ENCODE assay signal across 11 cellular contexts in the genomic region with DNA sequence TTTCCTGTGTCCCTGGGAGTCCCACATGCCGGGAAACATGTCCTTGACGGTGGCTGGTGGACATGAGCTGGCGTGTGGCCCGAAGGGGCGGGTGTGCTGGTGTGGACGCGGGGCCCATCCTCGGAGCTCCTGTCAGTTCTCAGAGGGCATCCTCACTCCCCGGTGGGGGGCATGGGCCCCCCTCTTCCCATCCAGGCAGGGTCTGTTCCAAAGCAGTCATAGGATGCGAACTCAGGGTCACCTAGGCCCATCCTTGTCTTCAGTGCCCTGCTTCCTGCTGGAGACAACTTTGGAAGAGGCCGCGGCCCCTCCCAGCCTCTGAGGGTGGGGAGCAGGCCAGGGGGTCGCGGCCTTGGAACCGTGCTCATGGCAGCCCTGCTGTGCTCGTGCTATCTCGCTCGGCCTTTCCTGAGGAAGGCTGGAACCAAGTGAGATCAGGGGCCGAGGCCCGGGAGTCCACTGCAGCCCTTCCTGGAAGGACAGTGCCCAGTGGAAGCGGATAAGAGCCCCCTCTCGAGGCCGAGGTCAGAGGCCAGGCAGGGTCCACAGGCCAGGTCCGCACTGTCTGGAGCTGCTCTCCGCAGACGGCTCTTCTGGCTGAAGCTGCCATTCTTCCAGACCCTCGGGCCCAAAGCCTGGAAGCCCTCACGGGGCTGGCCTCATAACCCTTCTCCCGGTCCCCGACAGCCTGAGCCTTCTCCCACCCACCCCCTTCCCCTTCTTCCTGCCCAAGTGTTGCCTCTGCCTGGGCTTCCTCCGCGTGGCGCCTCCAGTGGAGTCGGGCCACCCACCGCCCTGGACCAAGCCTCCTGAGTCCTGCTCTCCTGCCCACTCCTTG. TPM values are rescaled to one million over a fixed set of nuclear protein-coding genes. Genes with fewer than 3 reads are reported as not detected.
A peak's percentile ranks its signal among the peaks of the same experiment; 100 is the strongest.
DNase-seq lines count a peak whose midpoint lies in the region; FAIRE-seq and TF ChIP-seq lines count a peak whose summit lies in the region.
"Had no signal": no experiment of that assay in that cellular context is flagged by ENCODE, and none has a peak within 500 bp of the region (broad histone marks: within the 10 kb centered on the region; RNA-seq: fewer than 3 reads in every experiment).

No MANE protein-coding gene starts in this region.

- H3K4me1 Mint-ChIP-seq in activated T-helper 2 cell treated with anti-CD3 and anti-CD28 coated beads, Interferon-gamma antibody, Interleukin-2, Interleukin-4, amounts not matched to agents 10 μg/mL and 5 μg/mL and 100 μg/mL, durations not matched to agents 14 hours and 24 hours and 36 hours (ENCODE audit: low read depth): peaks cover 63% of the 10 kb centered on the region
- peaks cover 17% of the 10 kb centered on the region for H3K4me1 Mint-ChIP-seq in endodermal cell

- WGBS in spleen, 5 donors: 30 to 44% (median 39%) methylated on average over 26 to 35 of the region's 35 CpGs
- 93 to 94% methylated on average over 19 to 35 of the region's 35 CpGs for WGBS in endodermal cell (ENCODE audit: insufficient coverage in 1 of 2, insufficient read length in 1 of 2), 2 experiments

- H3K9ac ChIP-seq in HUES6 (ENCODE audit: low read length) (peak overlapping the region; percentile 14), kidney (ENCODE audit: low read length in 2 of 2) (no peak overlapping the region), endodermal cell (ENCODE audit: extremely low read depth, low read length, poor library complexity, severe bottlenecking) (no peak overlapping the region)

- H3K4me3 ChIP-seq in HUES6 (ENCODE audit: low read depth, low read length): no peak overlapping the region
- H3K4me3 ChIP-seq in kidney (ENCODE audit: low read length in 2 of 2): no peak overlapping the region
- H3K4me3 ChIP-seq in spleen: peak overlapping the region in 3 of 8 donors; percentile 6 to 81 (median 15)
- H3K4me3 ChIP-seq in endodermal cell (ENCODE audit: low read length): no peak overlapping the region
- H3K4me3 ChIP-seq: hepatocyte had no signal

- H3K4me1 ChIP-seq in HUES6 (ENCODE audit: control insufficient read depth, insufficient read depth, low read length) (peaks cover 44% of the 10 kb centered on the region), kidney (ENCODE audit: control insufficient read depth in 1 of 2, insufficient read depth in 1 of 2, low read depth in 1 of 2, low read length in 2 of 2) (peaks cover 40 to 71% of the 10 kb centered on the region in 2 donors), spleen (peaks cover 97 to 100% (median 100%) of the 10 kb centered on the region in 6 donors), endodermal cell (ENCODE audit: control insufficient read depth, insufficient read depth, low read length) (peaks cover 3% of the 10 kb centered on the region)

- H3K9me3 ChIP-seq in HUES6 (ENCODE audit: control insufficient read depth, insufficient read depth, low read depth, low read length): no peaks in the 10 kb centered on the region
- H3K9me3 ChIP-seq in kidney (ENCODE audit: control insufficient read depth in 1 of 2, low read length in 2 of 2): no peaks in the 10 kb centered on the region
- no peaks in the 10 kb centered on the region for H3K9me3 ChIP-seq in spleen
- H3K9me3 ChIP-seq in endodermal cell (ENCODE audit: control insufficient read depth, low read length): no peaks in the 10 kb centered on the region

- H3K27ac ChIP-seq in HUES6 (ENCODE audit: low read depth, low read length) (no peak overlapping the region), kidney (ENCODE audit: low read depth in 2 of 2, low read length in 2 of 2) (peak overlapping the region; percentile 54 to 63), spleen (peak overlapping the region; percentile 89 to 100 (median 97)), endodermal cell (ENCODE audit: low read depth, low read length) (no peak overlapping the region)
- H3K27ac ChIP-seq: hepatocyte had no signal

- H3K27ac Mint-ChIP-seq in activated T-helper 2 cell treated with anti-CD3 and anti-CD28 coated beads, Interferon-gamma antibody, Interleukin-2, Interleukin-4, amounts not matched to agents 10 μg/mL and 5 μg/mL and 100 μg/mL, durations not matched to agents 14 hours and 24 hours and 36 hours: peak overlapping the region; percentile 98
- H3K27ac Mint-ChIP-seq in endodermal cell: no peak overlapping the region

- H3K4me3 Mint-ChIP-seq in activated T-helper 2 cell treated with anti-CD3 and anti-CD28 coated beads, Interferon-gamma antibody, Interleukin-2, Interleukin-4, amounts not matched to agents 10 μg/mL and 5 μg/mL and 100 μg/mL, durations not matched to agents 14 hours and 24 hours and 36 hours (ENCODE audit: low read depth): peak overlapping the region; percentile 65
- H3K4me3 Mint-ChIP-seq in endodermal cell: no peak overlapping the region

- DNase-seq in activated T-helper 2 cell treated with anti-CD3 and anti-CD28 coated beads, Interferon-gamma antibody, Interleukin-2, Interleukin-4, amounts not matched to agents 10 μg/mL and 5 μg/mL and 100 μg/mL, durations not matched to agents 14 hours and 24 hours and 36 hours (ENCODE audit: low spot score): no peak
- DNase-seq in kidney (peak; percentile 90), spleen (peak; percentile 93), cortex of kidney (lab: John Stamatoyannopoulos, UW) (no peak), erythroblast (lab: John Stamatoyannopoulos, UW) (no peak), endodermal cell (no peak), germinal center (ENCODE audit: low spot score) (no peak)
- DNase-seq: GDM1, NCI-H187 treated with DMSO at 0.1 percent for 48 hours had no signal

- H3K27me3 ChIP-seq in HUES6 (ENCODE audit: control insufficient read depth, insufficient read depth, low read length) (no peaks in the 10 kb centered on the region), spleen (replicated peaks in 1 of 7) (no peaks in the 10 kb centered on the region), endodermal cell (ENCODE audit: control insufficient read depth, insufficient read depth, low read length, poor library complexity, severe bottlenecking) (no peaks in the 10 kb centered on the region)
- H3K27me3 ChIP-seq: hepatocyte had no signal

- TF ChIP-seq POLR2A in spleen (IDR thresholded peaks at IDR 0.05) (no peak), erythroblast (IDR thresholded peaks at IDR 0.05; ENCODE audit: low read length) (no peak)

- no peaks in the 10 kb centered on the region for H3K27me3 Mint-ChIP-seq in activated T-helper 2 cell treated with anti-CD3 and anti-CD28 coated beads, Interferon-gamma antibody, Interleukin-2, Interleukin-4, amounts not matched to agents 10 μg/mL and 5 μg/mL and 100 μg/mL, durations not matched to agents 14 hours and 24 hours and 36 hours (ENCODE audit: low read depth)
- H3K27me3 Mint-ChIP-seq in endodermal cell (ENCODE audit: insufficient read depth): no peaks in the 10 kb centered on the region

- no peaks in the 10 kb centered on the region for H3K9me3 Mint-ChIP-seq in activated T-helper 2 cell treated with anti-CD3 and anti-CD28 coated beads, Interferon-gamma antibody, Interleukin-2, Interleukin-4, amounts not matched to agents 10 μg/mL and 5 μg/mL and 100 μg/mL, durations not matched to agents 14 hours and 24 hours and 36 hours
- no peaks in the 10 kb centered on the region for H3K9me3 Mint-ChIP-seq in endodermal cell

- TF ChIP-seq CTCF in kidney (IDR thresholded peaks at IDR 0.05; ENCODE audit: borderline replicate concordance, extremely low read depth, insufficient read depth): no peak
- TF ChIP-seq CTCF in spleen (IDR thresholded peaks at IDR 0.05 in 8 of 11, conservative IDR thresholded peaks at IDR 0.05 in 3 of 11): no peak
- no peak for TF ChIP-seq CTCF in endodermal cell (conservative IDR thresholded peaks at IDR 0.05)

- H3K36me3 ChIP-seq in HUES6 (ENCODE audit: control insufficient read depth, insufficient read depth, low read length) (peaks cover 15% of the 10 kb centered on the region), kidney (ENCODE audit: control insufficient read depth in 1 of 2, insufficient read depth in 2 of 2, low read length in 2 of 2) (peaks cover 0 to 9% of the 10 kb centered on the region in 2 donors), spleen (peaks cover 5 to 88% (median 20%) of the 10 kb centered on the region in 6 donors), endodermal cell (ENCODE audit: control insufficient read depth, insufficient read depth, low read length) (peaks cover 15% of the 10 kb centered on the region)

- intact Hi-C loops in activated T-helper 2 cell treated with anti-CD3 and anti-CD28 coated beads, Interferon-gamma antibody, Interleukin-2, Interleukin-4, amounts not matched to agents 10 μg/mL and 5 μg/mL and 100 μg/mL, durations not matched to agents 14 hours and 24 hours and 36 hours (cut with micrococcal nuclease): loop anchor here (5.0 kb wide), 2 partner anchors 127 to 232 kb away; a partner anchor contains a TSS
- intact Hi-C loops in kidney (cut with DNase I) (no loop called here), spleen (cut with DNase I; ENCODE audit: low total_unique reads) (no loop called here)

- H3K36me3 Mint-ChIP-seq in activated T-helper 2 cell treated with anti-CD3 and anti-CD28 coated beads, Interferon-gamma antibody, Interleukin-2, Interleukin-4, amounts not matched to agents 10 μg/mL and 5 μg/mL and 100 μg/mL, durations not matched to agents 14 hours and 24 hours and 36 hours (ENCODE audit: low read depth): peaks cover 83% of the 10 kb centered on the region
- H3K36me3 Mint-ChIP-seq in endodermal cell (ENCODE audit: low read depth): peaks cover 8% of the 10 kb centered on the region

- no peak for FAIRE-seq in kidney (lab: Jason Lieb, UNC)

RNA-seq across cellular contexts. Expression of a gene that starts 8.7 kb away (rescaled TPM):
- total RNA-seq in activated T-helper 2 cell treated with anti-CD3 and anti-CD28 coated beads, Interferon-gamma antibody, Interleukin-2, Interleukin-4, amounts not matched to agents 10 μg/mL and 5 μg/mL and 100 μg/mL, durations not matched to agents 14 hours and 24 hours and 36 hours: 282 and 287 TPM in 2 replicates
- total RNA-seq in kidney: 80.8 TPM
- polyA plus RNA-seq in kidney (ENCODE audit: insufficient read depth, low read depth, low replicate concordance): 28.2 TPM
- 100 to 1,000 TPM; 168 to 301 (median 263) TPM for total RNA-seq in spleen
- polyA plus RNA-seq in spleen: 100 to 1,000 TPM; 119 to 270 (median 192) TPM
- 10 to 100 TPM; 58.0 to 61.7 TPM for total RNA-seq in endodermal cell
- polyA plus RNA-seq in endodermal cell (2013, experiment 1 of 2): 43.5 TPM
- polyA plus RNA-seq in endodermal cell (2013, experiment 2 of 2): 39.5 TPM

RNA-seq across cellular contexts. Expression of a gene that starts 14.1 kb away (rescaled TPM):
- total RNA-seq in activated T-helper 2 cell treated with anti-CD3 and anti-CD28 coated beads, Interferon-gamma antibody, Interleukin-2, Interleukin-4, amounts not matched to agents 10 μg/mL and 5 μg/mL and 100 μg/mL, durations not matched to agents 14 hours and 24 hours and 36 hours: 119 and 135 TPM in 2 replicates
- 68.3 TPM for total RNA-seq in kidney
- polyA plus RNA-seq in kidney (ENCODE audit: insufficient read depth, low read depth, low replicate concordance): 21.9 TPM
- 100 to 1,000 TPM in 5 of 7 donors, 10 to 100 TPM in 2; 67.3 to 151 (median 124) TPM for total RNA-seq in spleen
- 100 to 1,000 TPM in 2 of 3 donors, 10 to 100 TPM in 1; 65.2 to 138 (median 129) TPM for polyA plus RNA-seq in spleen
- total RNA-seq in endodermal cell: 10 to 100 TPM; 56.6 to 58.6 TPM
- polyA plus RNA-seq in endodermal cell (2013, experiment 1 of 2): 30.0 TPM
- polyA plus RNA-seq in endodermal cell (2013, experiment 2 of 2): 27.5 TPM

RNA-seq across cellular contexts. Expression of a gene that starts 28.3 kb away (rescaled TPM):
- total RNA-seq in activated T-helper 2 cell treated with anti-CD3 and anti-CD28 coated beads, Interferon-gamma antibody, Interleukin-2, Interleukin-4, amounts not matched to agents 10 μg/mL and 5 μg/mL and 100 μg/mL, durations not matched to agents 14 hours and 24 hours and 36 hours: 12.1 and 16.2 TPM in 2 replicates
- 68.9 TPM for total RNA-seq in kidney
- polyA plus RNA-seq in kidney (ENCODE audit: insufficient read depth, low read depth, low replicate concordance): 25.0 TPM
- 10 to 100 TPM; 14.6 to 31.8 (median 22.9) TPM for total RNA-seq in spleen
- 10 to 100 TPM in 1 of 3 donors, 1 to 10 TPM in 2; 4.3 to 11.1 (median 5.9) TPM for polyA plus RNA-seq in spleen
- total RNA-seq in endodermal cell: 10 to 100 TPM; 39.1 to 44.4 TPM
- 22.0 TPM for polyA plus RNA-seq in endodermal cell (2013, experiment 1 of 2)
- polyA plus RNA-seq in endodermal cell (2013, experiment 2 of 2): 16.0 TPM

Comparison
In these comparisons a context has a peak if more than half of its experiments do, and no peak if none do; other contexts are left out.
1. H3K27ac ChIP-seq: peak in kidney (2 of 2) and spleen (8 of 8); none in HUES6 (single experiment) and endodermal cell (single experiment).
2. DNase-seq: peak in kidney (single experiment) and spleen (single experiment); none in activated T-helper 2 cell treated with anti-CD3 and anti-CD28 coated beads, Interferon-gamma antibody, Interleukin-2, Interleukin-4, amounts not matched to agents 10 μg/mL and 5 μg/mL and 100 μg/mL, durations not matched to agents 14 hours and 24 hours and 36 hours (single experiment), cortex of kidney (single experiment), erythroblast (0 of 2), endodermal cell (single experiment) and germinal center (single experiment).